Comparison of ENCODE assay signal across 14 cellular contexts in the genomic region with DNA sequence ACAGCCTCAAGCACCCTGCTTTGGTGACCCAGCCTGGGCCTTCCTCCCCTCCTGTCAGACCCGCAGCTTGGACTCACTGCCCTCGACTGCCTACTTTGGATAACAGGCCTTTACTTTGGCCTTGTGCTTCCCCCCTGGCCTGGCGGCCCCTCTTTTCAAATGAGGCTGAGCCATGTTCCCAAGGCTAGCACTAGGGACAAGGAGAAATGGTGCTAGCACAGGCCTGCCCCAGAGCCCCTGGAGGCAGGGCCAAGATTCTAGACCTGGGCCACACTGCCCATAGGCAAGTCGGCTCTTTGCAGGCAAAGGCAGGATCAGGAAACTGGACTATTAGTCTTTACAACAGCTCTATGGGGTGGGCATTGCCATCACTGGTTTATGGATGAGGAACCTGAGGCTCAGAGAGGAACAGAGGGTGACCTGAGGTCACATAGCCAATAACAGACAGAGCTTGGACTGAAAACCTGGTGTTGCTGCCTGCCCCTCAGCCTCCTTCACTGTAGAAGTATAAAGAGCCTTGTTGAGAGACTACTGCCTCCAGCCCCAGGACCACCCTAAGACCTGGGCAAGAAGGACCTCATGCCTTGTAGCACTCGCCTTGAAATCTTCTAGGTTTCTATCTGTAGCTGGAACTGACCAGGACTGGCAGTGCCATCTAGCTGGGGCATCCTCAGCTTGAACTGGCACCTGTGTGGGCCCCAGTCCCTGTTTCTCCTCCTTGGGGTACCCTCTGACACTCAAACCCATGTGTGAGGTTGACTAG.
DNase-seq lines count a peak whose midpoint lies in the region; ATAC-seq and TF ChIP-seq lines count a peak whose summit lies in the region.
"Had no signal": no experiment of that assay in that cellular context is flagged by ENCODE, and none has a peak within 500 bp of the region (broad histone marks: within the 10 kb centered on the region; RNA-seq: fewer than 3 reads in every experiment).

No MANE protein-coding gene starts in this region.

- H3K9me3 ChIP-seq in left ventricle myocardium inferior (replicated peaks) (peaks cover 11% of the 10 kb centered on the region), gastrocnemius medialis (peaks cover 0 to under 1% (median 0%) of the 10 kb centered on the region in 3 donors), aorta (ENCODE audit: control insufficient read depth, low read length) (no peaks in the 10 kb centered on the region)

- intact Hi-C loops in left ventricle myocardium inferior (cut with micrococcal nuclease): no loop called here
- intact Hi-C loops in left ventricle myocardium superior (cut with micrococcal nuclease): no loop called here
- intact Hi-C loops in gastrocnemius medialis (cut with DNase I; ENCODE audit: low total_unique reads): loop anchor here (10.0 kb wide), 1 partner anchor 265 kb away; a partner anchor contains a TSS
- intact Hi-C loops in aorta (cut with DNase I): loop anchor here (5.0 to 10.0 kb wide), 3 partner anchors 78 to 425 kb away; a partner anchor contains a TSS

- no peak for TF ChIP-seq POLR2A in gastrocnemius medialis (IDR thresholded peaks at IDR 0.05)

- in situ Hi-C loops in gastrocnemius medialis (cut with MboI; ENCODE audit: low sequenced_read_pairs in 4 of 4): no loop called here

- H3K27ac ChIP-seq in left ventricle myocardium inferior (replicated peaks) (peak overlapping the region; percentile 24), coronary artery (peak overlapping the region; percentile 64 to 88), gastrocnemius medialis (peak overlapping the region; percentile 82 to 90 (median 86)), aorta (ENCODE audit: low read depth in 1 of 2, low read length in 2 of 2) (peak overlapping the region; percentile 38 to 71)
- H3K27ac ChIP-seq: PC-9 had no signal

- DNase-seq in left ventricle myocardium inferior: no peak
- no peak for DNase-seq in left ventricle myocardium superior
- peak; percentile 69 for DNase-seq in coronary artery (ENCODE audit: low spot score)
- no peak for DNase-seq in gastrocnemius medialis
- peak in 1 of 2 donors; percentile 66 for DNase-seq in aorta
- DNase-seq in activated naive CD4-positive, alpha-beta T cell treated with anti-CD3 and anti-CD28 coated beads, Interleukin-2, amount 50 U/mL, for 16 hours: no peak
- DNase-seq in SK-N-DZ (ENCODE audit: low spot score): no peak
- DNase-seq: C1 segment of cervical spinal cord, GF-D8, NCI-H1092, NCI-H1694, NCI-H524, PC-9 had no signal

- H3K4me1 ChIP-seq in left ventricle myocardium inferior (peaks cover 74% of the 10 kb centered on the region), gastrocnemius medialis (peaks cover 68 to 71% of the 10 kb centered on the region in 2 donors), aorta (ENCODE audit: control insufficient read depth in 1 of 2, insufficient read depth in 2 of 2, low read length in 2 of 2) (peaks cover 10 to 13% of the 10 kb centered on the region in 2 donors)

- 24 to 33% methylated on average over 5 of the region's 5 CpGs for WGBS in aorta, 2 donors

- TF ChIP-seq CTCF in left ventricle myocardium inferior (IDR thresholded peaks at IDR 0.05; ENCODE audit: borderline replicate concordance) (no peak), coronary artery (IDR thresholded peaks at IDR 0.05) (no peak), gastrocnemius medialis (IDR thresholded peaks at IDR 0.05 in 4 of 5, conservative IDR thresholded peaks at IDR 0.05 in 1 of 5) (no peak)

- H3K27me3 ChIP-seq in left ventricle myocardium inferior (ENCODE audit: low read depth) (no peaks in the 10 kb centered on the region), gastrocnemius medialis (no peaks in the 10 kb centered on the region), aorta (ENCODE audit: control insufficient read depth in 1 of 2, insufficient read depth in 2 of 2, low read length in 1 of 2) (no peaks in the 10 kb centered on the region)

- H3K36me3 ChIP-seq in left ventricle myocardium inferior (no peaks in the 10 kb centered on the region), gastrocnemius medialis (no peaks in the 10 kb centered on the region), aorta (ENCODE audit: control insufficient read depth in 1 of 2, insufficient read depth in 2 of 2, low read length in 1 of 2) (no peaks in the 10 kb centered on the region)

- H3K4me3 ChIP-seq in left ventricle myocardium inferior (no peak overlapping the region), coronary artery (no peak overlapping the region), gastrocnemius medialis (no peak overlapping the region), aorta (ENCODE audit: low read length in 2 of 2) (no peak overlapping the region)
- H3K4me3 ChIP-seq: GM23338, PC-9 had no signal

- ATAC-seq in left ventricle myocardium superior (no peak), gastrocnemius medialis (no peak), aorta (ENCODE audit: low FRiP score) (no peak)
- ATAC-seq: GM23338 had no signal

Comparison
In these comparisons a context has a peak if more than half of its experiments do, and no peak if none do; other contexts are left out.
1. H3K27ac ChIP-seq: peak in every context shown above with its lines; median percentile 86 in gastrocnemius medialis; 76 in coronary artery; 54 in aorta; 24 in left ventricle myocardium inferior.
2. intact Hi-C loops: an anchor here in gastrocnemius medialis (10.0 kb wide) and aorta (5.0 to 10.0 kb wide); none called in left ventricle myocardium inferior and left ventricle myocardium superior.